ENCODE assay signal across 8 cellular contexts in genomic region chr19:14205460-14206282, GRCh38. TPM values are rescaled to one million over a fixed set of nuclear protein-coding genes. Genes with fewer than 3 reads are reported as not detected.
A peak's percentile ranks its signal among the peaks of the same experiment; 100 is the strongest.
DNase-seq lines count a peak whose midpoint lies in the region; ATAC-seq, FAIRE-seq and TF ChIP-seq lines count a peak whose summit lies in the region.
"Not testable (repeated sequence)": the region's sequence is repeated elsewhere in the genome, so short reads cannot be mapped to it uniquely, and the experiment has no call there.

Gene ADGRL1 (minus strand): TSS chr19:14206169. CDS start chr19:14183602, 22,567 bp downstream.

- H3K4me3 ChIP-seq in AG10803 (ENCODE audit: low read length) (peak within 1 kb of the TSS; percentile 55), HL-60 (replicated peaks; ENCODE audit: insufficient read depth, low read length) (peak within 1 kb of the TSS; percentile 43), SK-N-MC (peak within 1 kb of the TSS; percentile 81), endodermal cell (ENCODE audit: low read length) (peak within 1 kb of the TSS; percentile 82), keratinocyte (ENCODE audit: control insufficient read depth in 2 of 3, extremely low read depth in 1 of 3, insufficient read depth in 2 of 3, low read depth in 1 of 3, low read length in 3 of 3) (peak within 1 kb of the TSS; percentile 43 to 63 (median 61)), neuron (ENCODE audit: low read length) (peak within 1 kb of the TSS; percentile 55)

- FAIRE-seq in keratinocyte (lab: Jason Lieb, UNC), result not testable (repeated sequence)

- H3K36me3 ChIP-seq in SK-N-MC (ENCODE audit: insufficient read depth, low read length); endodermal cell (ENCODE audit: control insufficient read depth, insufficient read depth, low read length); keratinocyte (ENCODE audit: control insufficient read depth in 2 of 2, extremely low read depth in 1 of 2, insufficient read depth in 2 of 2, low read length in 2 of 2); neuron (ENCODE audit: insufficient read depth, low read length): not testable (repeated sequence)

- H3K9me3 ChIP-seq in SK-N-MC (ENCODE audit: low read depth, low read length); endodermal cell (ENCODE audit: control insufficient read depth, low read length); keratinocyte (ENCODE audit: control insufficient read depth, low read depth, low read length); neuron (ENCODE audit: low read length): not testable (repeated sequence)

- H3K9me3 Mint-ChIP-seq in activated naive CD4-positive, alpha-beta T cell treated with anti-CD3 and anti-CD28 coated beads, Interleukin-2, amount 50 U/mL, for 24 hours; endodermal cell; stimulated activated naive B cell treated with anti-CD40 and anti-IgM and Interleukin-4, amounts not matched to agents 10 μg/mL and 1 μg/mL and 100 μg/mL, for 72 hours: not testable (repeated sequence)

- H3K27ac Mint-ChIP-seq in activated naive CD4-positive, alpha-beta T cell treated with anti-CD3 and anti-CD28 coated beads, Interleukin-2, amount 50 U/mL, for 24 hours, result peak within 1 kb of the TSS; percentile 84
- H3K27ac Mint-ChIP-seq in endodermal cell, result peak within 1 kb of the TSS; percentile 97
- H3K27ac Mint-ChIP-seq in stimulated activated naive B cell treated with anti-CD40 and anti-IgM and Interleukin-4, amounts not matched to agents 10 μg/mL and 1 μg/mL and 100 μg/mL, for 72 hours, result peak within 1 kb of the TSS; percentile 89

- peaks cover 54% of the 10 kb centered on the region for H3K4me1 Mint-ChIP-seq in activated naive CD4-positive, alpha-beta T cell treated with anti-CD3 and anti-CD28 coated beads, Interleukin-2, amount 50 U/mL, for 24 hours
- peaks cover 11% of the 10 kb centered on the region for H3K4me1 Mint-ChIP-seq in endodermal cell
- peaks cover 17 to 33% of the 10 kb centered on the region in 2 donors for H3K4me1 Mint-ChIP-seq in stimulated activated naive B cell treated with anti-CD40 and anti-IgM and Interleukin-4, amounts not matched to agents 10 μg/mL and 1 μg/mL and 100 μg/mL, for 72 hours

- peak within 1 kb of the TSS; percentile 73 for H3K4me2 ChIP-seq in keratinocyte (ENCODE audit: control insufficient read depth, extremely low read depth, insufficient read depth, low read depth, low read length)

- peaks cover 15% of the 10 kb centered on the region for H3K27me3 ChIP-seq in HL-60 (ENCODE audit: insufficient read depth, poor library complexity, severe bottlenecking)
- not testable (repeated sequence) for H3K27me3 ChIP-seq in endodermal cell (ENCODE audit: control insufficient read depth, insufficient read depth, low read length, poor library complexity, severe bottlenecking); neuron (ENCODE audit: insufficient read depth, low read length)
- H3K27me3 ChIP-seq in keratinocyte (ENCODE audit: control insufficient read depth, extremely low read depth, insufficient read depth, low read length), result peaks cover 25% of the 10 kb centered on the region

- H3K9ac ChIP-seq in SK-N-MC (ENCODE audit: insufficient read length) (peak within 1 kb of the TSS; percentile 71), endodermal cell (ENCODE audit: extremely low read depth, low read length, poor library complexity, severe bottlenecking) (peak within 1 kb of the TSS; percentile 82), keratinocyte (ENCODE audit: control insufficient read depth, extremely low read depth, insufficient read depth, low read length) (peak within 1 kb of the TSS; percentile 62)

- H3K9me1 ChIP-seq in keratinocyte (ENCODE audit: control insufficient read depth, extremely low read depth, insufficient read depth, low read length), result not testable (repeated sequence)

- H4K20me1 ChIP-seq in keratinocyte (ENCODE audit: control insufficient read depth, extremely low read depth, insufficient read depth, low read length), result not testable (repeated sequence)

- DNase-seq in AG10803 (ENCODE audit: low read depth); HL-60 (ENCODE audit: low read depth in 1 of 2, low spot score in 1 of 2); SK-N-MC (ENCODE audit: low read depth, low spot score); endodermal cell; keratinocyte (ENCODE audit: low read depth, low spot score); stimulated activated naive B cell treated with anti-CD40 and anti-IgM and Interleukin-4, amounts not matched to agents 10 μg/mL and 1 μg/mL and 100 μg/mL, for 72 hours: not testable (repeated sequence)

- peak within 1 kb of the TSS; percentile 81 for H2AFZ ChIP-seq in keratinocyte (ENCODE audit: control insufficient read depth, low read length)
- peak within 1 kb of the TSS; percentile 75 for H2AFZ ChIP-seq in neuron (ENCODE audit: low read depth, low read length)

- H3K4me3 Mint-ChIP-seq in activated naive CD4-positive, alpha-beta T cell treated with anti-CD3 and anti-CD28 coated beads, Interleukin-2, amount 50 U/mL, for 24 hours, result peak within 1 kb of the TSS; percentile 95
- H3K4me3 Mint-ChIP-seq in endodermal cell, result peak within 1 kb of the TSS; percentile 81
- peak within 1 kb of the TSS; percentile 92 to 96 for H3K4me3 Mint-ChIP-seq in stimulated activated naive B cell treated with anti-CD40 and anti-IgM and Interleukin-4, amounts not matched to agents 10 μg/mL and 1 μg/mL and 100 μg/mL, for 72 hours

- dilution Hi-C loops in keratinocyte (cut with MboI; ENCODE audit: extremely low pct_ligation_motif_present, low sequenced_read_pairs), result not testable (repeated sequence)

- not testable (repeated sequence) for ATAC-seq in stimulated activated naive B cell treated with anti-CD40 and anti-IgM and Interleukin-4, amounts not matched to agents 10 μg/mL and 1 μg/mL and 100 μg/mL, for 72 hours (replicated peaks)

- not testable (repeated sequence) for H3K79me2 ChIP-seq in keratinocyte (ENCODE audit: control insufficient read depth, insufficient read depth, low read length)

- H3K36me3 Mint-ChIP-seq in activated naive CD4-positive, alpha-beta T cell treated with anti-CD3 and anti-CD28 coated beads, Interleukin-2, amount 50 U/mL, for 24 hours; endodermal cell (ENCODE audit: low read depth); stimulated activated naive B cell treated with anti-CD40 and anti-IgM and Interleukin-4, amounts not matched to agents 10 μg/mL and 1 μg/mL and 100 μg/mL, for 72 hours: not testable (repeated sequence)

- H3K27me3 Mint-ChIP-seq in activated naive CD4-positive, alpha-beta T cell treated with anti-CD3 and anti-CD28 coated beads, Interleukin-2, amount 50 U/mL, for 24 hours, result not testable (repeated sequence)
- peaks cover 27% of the 10 kb centered on the region for H3K27me3 Mint-ChIP-seq in endodermal cell (ENCODE audit: insufficient read depth)
- peaks cover 57 to 75% of the 10 kb centered on the region in 2 donors for H3K27me3 Mint-ChIP-seq in stimulated activated naive B cell treated with anti-CD40 and anti-IgM and Interleukin-4, amounts not matched to agents 10 μg/mL and 1 μg/mL and 100 μg/mL, for 72 hours

- not testable (repeated sequence) for H3K27ac ChIP-seq in HL-60 (replicated peaks); keratinocyte (ENCODE audit: control insufficient read depth, insufficient read depth, low read length)
- peak within 1 kb of the TSS; percentile 95 for H3K27ac ChIP-seq in SK-N-MC
- peak within 1 kb of the TSS; percentile 91 for H3K27ac ChIP-seq in endodermal cell (ENCODE audit: low read depth, low read length)

- not testable (repeated sequence) for H3K4me1 ChIP-seq in endodermal cell (ENCODE audit: control insufficient read depth, insufficient read depth, low read length); keratinocyte (ENCODE audit: control insufficient read depth, extremely low read depth, insufficient read depth, low read length); neuron (ENCODE audit: insufficient read depth, low read length)

- not testable (repeated sequence) for TF ChIP-seq CTCF in AG10803 (conservative IDR thresholded peaks at IDR 0.05; ENCODE audit: low read length); HL-60 (IDR thresholded peaks at IDR 0.05; ENCODE audit: insufficient read depth, low read length); endodermal cell (conservative IDR thresholded peaks at IDR 0.05); keratinocyte (optimal IDR thresholded peaks at IDR 0.05 in 1 of 3, IDR thresholded peaks at IDR 0.05 in 1 of 3, conservative IDR thresholded peaks at IDR 0.05 in 1 of 3; ENCODE audit: extremely low read depth in 1 of 3, insufficient read depth in 2 of 3, low read length in 3 of 3)

- WGBS in endodermal cell (ENCODE audit: insufficient coverage in 1 of 2, insufficient read length in 1 of 2), 2 experiments, result 0% methylated on average over 8 to 93 of the region's 96 CpGs

RNA-seq across cellular contexts. Expression of gene ADGRL1, which starts in this region (rescaled TPM):
- total RNA-seq in endodermal cell, result 10 to 100 TPM; 70.8 to 82.6 TPM
- polyA plus RNA-seq in endodermal cell (2013, experiment 1 of 2), result 61.7 TPM
- polyA plus RNA-seq in endodermal cell (2013, experiment 2 of 2), result 51.6 TPM
- 3.2 to 6.8 TPM (median 4.6 TPM) in 3 replicates for polyA plus RNA-seq in keratinocyte
- polyA plus RNA-seq in keratinocyte (2011; ENCODE audit: low read depth), result 12.7 TPM
- 2.7 and 5.9 TPM in 2 replicates for polyA plus RNA-seq in keratinocyte (2011; cell fraction: cytosol; rRNA removed)
- 15.4 and 24.4 TPM in 2 replicates for polyA plus RNA-seq in keratinocyte (2011; cell fraction: nucleus; rRNA removed)
- polyA plus RNA-seq in keratinocyte (2012; ENCODE audit: low replicate concordance), result 6.8 and 14.0 TPM in 2 replicates
- 11.9 to 24.3 TPM (median 15.4 TPM) in 3 replicates for polyA minus RNA-seq in keratinocyte
- polyA minus RNA-seq in keratinocyte (2011; cell fraction: cytosol; rRNA and poly(A)+ RNA removed), result 20.5 TPM
- polyA minus RNA-seq in keratinocyte (2011; cell fraction: nucleus; rRNA and poly(A)+ RNA removed), result 16.5 and 29.4 TPM in 2 replicates
